In genomic region chr19:10852098-10852800, GRCh38 we compare ENCODE assay signal across 18 cellular contexts. TPM values are rescaled to one million over a fixed set of nuclear protein-coding genes. Genes with fewer than 3 reads are reported as not detected.
A peak's percentile ranks its signal among the peaks of the same experiment; 100 is the strongest.
DNase-seq lines count a peak whose midpoint lies in the region; ATAC-seq and TF ChIP-seq lines count a peak whose summit lies in the region.
"Had no signal": no experiment of that assay in that cellular context is flagged by ENCODE, and none has a peak within 500 bp of the region (broad histone marks: within the 10 kb centered on the region; RNA-seq: fewer than 3 reads in every experiment).

No MANE protein-coding gene starts in this region.

- H2AFZ ChIP-seq in SK-N-SH (ENCODE audit: low read depth) (no peak overlapping the region), fibroblast of lung (ENCODE audit: low read length) (no peak overlapping the region)

- H3K4me1 Mint-ChIP-seq in immature natural killer cell = peaks cover 9 to 12% of the 10 kb centered on the region in 2 donors

- no peaks in the 10 kb centered on the region for H3K27me3 ChIP-seq in SK-N-SH (ENCODE audit: insufficient read depth)
- peaks cover 3% of the 10 kb centered on the region for H3K27me3 ChIP-seq in fibroblast of lung (ENCODE audit: control insufficient read depth, insufficient read depth, low read length)
- H3K27me3 ChIP-seq: body of pancreas had no signal

- no peaks in the 10 kb centered on the region for H3K9me2 ChIP-seq in SK-N-SH

- H3K79me2 ChIP-seq in SK-N-SH (ENCODE audit: insufficient read depth) = no peaks in the 10 kb centered on the region
- no peaks in the 10 kb centered on the region for H3K79me2 ChIP-seq in fibroblast of lung (ENCODE audit: control insufficient read depth, insufficient read depth, low read length)

- no peaks in the 10 kb centered on the region for H3K9me3 ChIP-seq in SK-N-SH
- no peaks in the 10 kb centered on the region for H3K9me3 ChIP-seq in fibroblast of lung (ENCODE audit: control insufficient read depth, insufficient read depth, low read depth, low read length)
- H3K9me3 ChIP-seq: body of pancreas had no signal

- no peak overlapping the region for H3K4me3 Mint-ChIP-seq in immature natural killer cell

- WGBS in SK-N-SH (ENCODE audit: low lambda C conversion rate) = 32% methylated on average over 7 of the region's 7 CpGs

- H3K9ac ChIP-seq in SK-N-SH (no peak overlapping the region), fibroblast of lung (ENCODE audit: insufficient read depth, low read length) (no peak overlapping the region)

- H3K4me2 ChIP-seq in SK-N-SH (no peak overlapping the region), fibroblast of lung (ENCODE audit: extremely low read depth, insufficient read depth, low read length) (no peak overlapping the region)

- no peak for ATAC-seq in HG02588 (IDR thresholded peaks at IDR 0.05; ENCODE audit: unreplicated experiment)
- ATAC-seq: body of pancreas had no signal

- H3K27ac ChIP-seq in SK-N-SH (ENCODE audit: low read depth in 2 of 2, low read length in 1 of 2) (no peak overlapping the region), fibroblast of lung (ENCODE audit: insufficient read depth, low read length) (no peak overlapping the region)
- H3K27ac ChIP-seq: body of pancreas had no signal

- H3K27ac Mint-ChIP-seq in immature natural killer cell = no peak overlapping the region
- H3K27ac Mint-ChIP-seq: activated T-helper 2 cell treated with anti-CD3 and anti-CD28 coated beads, Interferon-gamma antibody, Interleukin-2, Interleukin-4, amounts not matched to agents 10 μg/mL and 5 μg/mL and 100 μg/mL, durations not matched to agents 14 hours and 24 hours and 36 hours had no signal

- DNase-seq in NCI-H146 (lab: John Stamatoyannopoulos, UW) (peak; percentile 18), NCI-H146 treated with DMSO at 0.1 percent for 48 hours (lab: John Stamatoyannopoulos, UW; ENCODE audit: unreplicated experiment) (no peak), SK-N-SH (no peak), fibroblast of lung (ENCODE audit: low read depth in 2 of 2) (peak; percentile 42 to 63), renal cortical epithelial cell (ENCODE audit: low read depth) (peak; percentile 13), retina (no peak), immature natural killer cell (no peak)
- DNase-seq: activated CD4-positive, alpha-beta T cell treated with anti-CD3 and anti-CD28 coated beads, Interleukin-2, amount 50 U/mL, for 4 hours; body of pancreas; hippocampal formation; NCI-H187; NCI-H748 treated with DMSO at 0.1 percent for 48 hours; Right ventricle myocardium superior had no signal

- no peak for TF ChIP-seq RAD21 in SK-N-SH (IDR thresholded peaks at IDR 0.05; ENCODE audit: low read length)

- no peak overlapping the region for H3K4me3 ChIP-seq in SK-N-SH (ENCODE audit: low read depth in 2 of 2, low read length in 1 of 2)
- no peak overlapping the region for H3K4me3 ChIP-seq in fibroblast of lung (replicated peaks in 1 of 4; ENCODE audit: control extremely low read depth in 1 of 4, insufficient read depth in 1 of 4, low read depth in 3 of 4, low read length in 4 of 4)
- H3K4me3 ChIP-seq: body of pancreas, lung had no signal

- no peaks in the 10 kb centered on the region for H3F3A ChIP-seq in SK-N-SH (replicated peaks; ENCODE audit: insufficient read depth)

- H3K36me3 ChIP-seq in SK-N-SH (replicated peaks in 1 of 2; ENCODE audit: control insufficient read depth in 1 of 2, insufficient read depth in 2 of 2, low read length in 1 of 2) = no peaks in the 10 kb centered on the region
- H3K36me3 ChIP-seq in fibroblast of lung (ENCODE audit: control insufficient read depth, insufficient read depth, low read length) = no peaks in the 10 kb centered on the region

- POLR2A ChIA-PET in SK-N-SH (lab: Yijun Ruan, JAX) = no interaction called here

- no peaks in the 10 kb centered on the region for H3K36me3 Mint-ChIP-seq in immature natural killer cell

- peaks cover 2% of the 10 kb centered on the region in 3 donors for H3K27me3 Mint-ChIP-seq in immature natural killer cell (ENCODE audit: low read depth in 3 of 3)

- CTCF ChIA-PET in SK-N-SH (lab: Yijun Ruan, JAX) = interaction anchor here (0.7 to 4.8 kb wide), 3 partner anchors 12 to 19 kb away, joined by 3 to 51 read pairs (median 31); no protein-coding TSS in a partner anchor

- no peak for TF ChIP-seq EP300 in SK-N-SH (IDR thresholded peaks at IDR 0.05; ENCODE audit: borderline replicate concordance in 1 of 2, low read depth in 1 of 2, low read length in 1 of 2)

- no peaks in the 10 kb centered on the region for H3K9me3 Mint-ChIP-seq in immature natural killer cell
- H3K9me3 Mint-ChIP-seq: activated T-helper 2 cell treated with anti-CD3 and anti-CD28 coated beads, Interferon-gamma antibody, Interleukin-2, Interleukin-4, amounts not matched to agents 10 μg/mL and 5 μg/mL and 100 μg/mL, durations not matched to agents 14 hours and 24 hours and 36 hours had no signal

- H3K4me1 ChIP-seq in SK-N-SH (ENCODE audit: control insufficient read depth in 1 of 2, insufficient read depth in 2 of 2, low read depth in 1 of 2, low read length in 1 of 2) (no peaks in the 10 kb centered on the region), fibroblast of lung (ENCODE audit: control insufficient read depth, extremely low read depth, insufficient read depth, low read length) (no peaks in the 10 kb centered on the region)
- H3K4me1 ChIP-seq: body of pancreas had no signal

- H4K20me1 ChIP-seq in SK-N-SH (ENCODE audit: insufficient read depth) = no peaks in the 10 kb centered on the region
- H4K20me1 ChIP-seq in fibroblast of lung (ENCODE audit: control insufficient read depth, extremely low read depth, insufficient read depth, low read length) = no peaks in the 10 kb centered on the region

- TF ChIP-seq CTCF in SK-N-SH (IDR thresholded peaks at IDR 0.05) = no peak; the same call in 1 of the 2 replicates
- no peak for TF ChIP-seq CTCF in fibroblast of lung (conservative IDR thresholded peaks at IDR 0.05 in 1 of 2, IDR thresholded peaks at IDR 0.05 in 1 of 2; ENCODE audit: low read depth in 1 of 2, low read length in 2 of 2)

TF ChIP-seq in SK-N-SH, 30 proteins besides CTCF, POLR2A, EP300 and RAD21:
- TF ChIP-seq USF1 (IDR thresholded peaks at IDR 0.05; ENCODE audit: borderline replicate concordance, low read depth) (no peak), FOXJ3 (CRISPR knock-in tag; IDR thresholded peaks at IDR 0.05) (no peak), YY1 (IDR thresholded peaks at IDR 0.05; ENCODE audit: low read depth) (no peak), MAX (IDR thresholded peaks at IDR 0.05; ENCODE audit: low read depth) (no peak), TEAD4 (IDR thresholded peaks at IDR 0.05; ENCODE audit: borderline replicate concordance, insufficient read depth) (no peak), MXI1 (IDR thresholded peaks at IDR 0.05; ENCODE audit: low read depth, low read length) (no peak), TCF12 (IDR thresholded peaks at IDR 0.05) (peak; percentile 58)

RNA-seq across cellular contexts. Expression of gene C19orf38, which starts 4.0 kb away (rescaled TPM):
- polyA plus RNA-seq in SK-N-SH (2012; rRNA removed) = 0.05 and 0.15 TPM in 2 replicates
- polyA plus RNA-seq in SK-N-SH (2012; cell fraction: cytosol; rRNA removed) = 0.06 and 0.07 TPM in 2 replicates
- polyA plus RNA-seq in SK-N-SH (2012; cell fraction: nucleus; rRNA removed) = 0.13 and 0.35 TPM in 2 replicates
- 1.0 and 1.3 TPM in 2 replicates for total RNA-seq in fibroblast of lung
- 0.08 TPM in 1 of 2 replicates, not detected in the other for polyA plus RNA-seq in fibroblast of lung
- 0.09 and 0.10 TPM in 2 replicates for polyA plus RNA-seq in fibroblast of lung (2012)
- not detected in 2 replicates for polyA minus RNA-seq in fibroblast of lung (ENCODE audit: low replicate concordance)
- 0.85 TPM in 1 of 2 replicates, not detected in the other for total RNA-seq in renal cortical epithelial cell
- 1 to 10 TPM; 1.2 to 5.6 (median 3.3) TPM for polyA plus RNA-seq in immature natural killer cell
- total RNA-seq: A673, temporal lobe had no signal

RNA-seq across cellular contexts. Expression of gene TMED1, which starts 16.2 kb away (rescaled TPM):
- polyA plus RNA-seq in SK-N-SH (2012; rRNA removed) (77.7 and 92.4 TPM in 2 replicates), fibroblast of lung (42.1 and 42.3 TPM in 2 replicates), immature natural killer cell (100 to 1,000 TPM in 1 of 3 donors, 10 to 100 TPM in 2; 60.1 to 103 (median 88.5) TPM)
- polyA plus RNA-seq in SK-N-SH (2012; cell fraction: cytosol; rRNA removed) = 48.7 and 73.5 TPM in 2 replicates
- polyA plus RNA-seq in SK-N-SH (2012; cell fraction: nucleus; rRNA removed) = 41.0 and 42.2 TPM in 2 replicates
- total RNA-seq in fibroblast of lung (37.5 and 40.1 TPM in 2 replicates), renal cortical epithelial cell (33.6 and 46.4 TPM in 2 replicates)
- polyA plus RNA-seq in fibroblast of lung (2012) = 31.1 and 38.6 TPM in 2 replicates
- polyA minus RNA-seq in fibroblast of lung (ENCODE audit: low replicate concordance) = 17.8 and 21.5 TPM in 2 replicates

RNA-seq across cellular contexts. Expression of gene CARM1, which starts 19.1 kb away (rescaled TPM):
- polyA plus RNA-seq in SK-N-SH (2012; rRNA removed) (38.2 and 62.2 TPM in 2 replicates), fibroblast of lung (41.9 and 60.0 TPM in 2 replicates), immature natural killer cell (under 1 TPM; 0.26 to 0.83 (median 0.29) TPM)
- 27.2 and 45.0 TPM in 2 replicates for polyA plus RNA-seq in SK-N-SH (2012; cell fraction: cytosol; rRNA removed)
- polyA plus RNA-seq in SK-N-SH (2012; cell fraction: nucleus; rRNA removed) = 80.0 and 95.2 TPM in 2 replicates
- total RNA-seq in fibroblast of lung (17.2 and 24.8 TPM in 2 replicates), renal cortical epithelial cell (18.6 and 37.3 TPM in 2 replicates)
- 58.7 and 79.7 TPM in 2 replicates for polyA plus RNA-seq in fibroblast of lung (2012)
- 140 and 163 TPM in 2 replicates for polyA minus RNA-seq in fibroblast of lung (ENCODE audit: low replicate concordance)

Comparison
In these comparisons a context has a peak if more than half of its experiments do, and no peak if none do; other contexts are left out.
1. DNase-seq: peak in NCI-H146 (single experiment), fibroblast of lung (2 of 2) and renal cortical epithelial cell (single experiment); none in NCI-H146 treated with DMSO at 0.1 percent for 48 hours (single experiment), SK-N-SH (single experiment), retina (single experiment) and immature natural killer cell (0 of 3).
2. RNA of gene CARM1, which starts 19.1 kb away (polyA plus RNA-seq): 27.2 to 95.2 TPM in SK-N-SH and 41.9 to 79.7 TPM in fibroblast of lung; 0.26 to 0.83 TPM in immature natural killer cell; every median in the first group is over 10 times any median in the second.